Comparison of ENCODE assay signal across 1 cellular context in genomic region chr3:197750396-197750831, GRCh38.
TF ChIP-seq lines count a peak whose summit lies in the region.

No MANE protein-coding gene starts in this region.

TF ChIP-seq in GM23338, 12 proteins besides CTCF, POLR2A, EP300 and RAD21 (continued from another document):
- TF ChIP-seq ZNF462 (CRISPR knock-in tag; IDR thresholded peaks at IDR 0.05) (no peak), ETS1 (IDR thresholded peaks at IDR 0.05) (no peak), JUNB (IDR thresholded peaks at IDR 0.05; ENCODE audit: unreplicated experiment) (no peak), POLR2AphosphoS5 (IDR thresholded peaks at IDR 0.05; ENCODE audit: low read depth) (no peak), ZNF114 (CRISPR knock-in tag; IDR thresholded peaks at IDR 0.05) (no peak)
